ENCODE assay signal across 10 cellular contexts in the genomic region with DNA sequence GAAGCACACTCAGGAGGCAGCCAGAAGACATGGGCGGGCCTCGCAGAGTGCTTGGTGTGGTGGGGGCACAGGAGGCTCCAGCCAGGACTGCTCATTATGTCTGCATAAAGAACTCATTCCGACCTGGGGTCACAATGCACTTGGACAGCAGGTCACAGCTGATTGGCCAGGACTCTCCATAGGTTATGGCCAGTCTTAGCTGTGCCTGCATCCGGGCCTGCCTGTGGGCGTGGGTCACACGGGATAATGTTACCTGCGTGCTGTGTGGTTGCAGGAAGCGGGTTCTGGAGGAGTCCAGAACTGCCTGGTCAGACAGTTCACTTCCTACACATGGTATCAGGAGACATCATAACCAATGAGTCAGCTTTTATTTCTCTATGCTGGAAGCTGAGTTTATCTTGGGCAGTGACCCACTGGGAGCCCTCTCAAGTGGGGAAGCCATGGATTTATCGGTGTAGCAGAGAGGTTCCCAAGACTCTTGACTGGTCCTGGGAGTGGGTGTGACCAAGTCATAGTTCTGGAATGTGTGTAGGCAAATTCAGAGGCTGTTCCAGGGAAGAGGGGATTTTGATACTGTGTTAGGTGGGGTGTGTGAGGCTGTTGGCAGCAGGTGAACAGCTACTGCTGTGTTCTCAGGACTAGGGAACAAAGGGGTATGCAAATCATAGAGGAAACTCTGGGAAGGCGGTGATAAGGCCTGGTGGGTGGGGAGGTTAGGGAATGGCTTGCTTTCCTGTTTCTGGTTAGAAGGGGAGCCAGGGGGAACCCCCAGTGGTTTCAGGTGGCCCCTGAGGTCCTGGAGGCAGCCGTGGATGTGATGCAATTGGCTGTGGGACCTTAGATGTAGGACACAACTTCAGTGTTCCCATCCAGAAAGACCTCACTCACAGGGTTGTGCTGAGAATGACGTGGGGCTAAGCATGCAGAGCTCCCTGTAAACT. TPM values are rescaled to one million over a fixed set of nuclear protein-coding genes. Genes with fewer than 3 reads are reported as not detected.
A peak's percentile ranks its signal among the peaks of the same experiment; 100 is the strongest.
DNase-seq lines count a peak whose midpoint lies in the region; TF ChIP-seq lines count a peak whose summit lies in the region.
"Had no signal": no experiment of that assay in that cellular context is flagged by ENCODE, and none has a peak within 500 bp of the region (broad histone marks: within the 10 kb centered on the region; RNA-seq: fewer than 3 reads in every experiment).

No MANE protein-coding gene starts in this region.

- H3K4me1 Mint-ChIP-seq in activated T-cell treated with anti-CD3 and anti-CD28 coated beads, Interleukin-2, amount 50 U/mL, for 24 hours (ENCODE audit: low read depth), result peaks cover 19% of the 10 kb centered on the region
- peaks cover 17% of the 10 kb centered on the region for H3K4me1 Mint-ChIP-seq in activated naive CD8-positive, alpha-beta T cell treated with anti-CD3 and anti-CD28 coated beads for 36 hours

- no peak overlapping the region for H3K4me3 ChIP-seq in suprapubic skin
- H3K4me3 ChIP-seq: SK-N-MC had no signal

- TF ChIP-seq CTCF in suprapubic skin (IDR thresholded peaks at IDR 0.05), result no peak

- H3K9me3 ChIP-seq in suprapubic skin, result no peaks in the 10 kb centered on the region

- DNase-seq in activated T-cell treated with anti-CD3 and anti-CD28 coated beads, Interleukin-2, amount 50 U/mL, for 24 hours, result no peak
- DNase-seq in activated T-cell treated with anti-CD3 and anti-CD28 coated beads for 4 hours (no peak), iris pigment epithelial cell (ENCODE audit: low read depth) (peak; percentile 80), suprapubic skin (ENCODE audit: low spot score in 2 of 2) (peak in 1 of 2 donors; percentile 54), cerebellar nuclear complex (lab: John Stamatoyannopoulos, UW) (no peak), T1000 (lab: John Stamatoyannopoulos, UW) (no peak), D341Med (ENCODE audit: low spot score) (no peak)
- DNase-seq in activated naive CD8-positive, alpha-beta T cell treated with anti-CD3 and anti-CD28 coated beads for 36 hours, result peak; percentile 20

- no peaks in the 10 kb centered on the region for H3K36me3 Mint-ChIP-seq in activated T-cell treated with anti-CD3 and anti-CD28 coated beads, Interleukin-2, amount 50 U/mL, for 24 hours (ENCODE audit: low read depth)
- H3K36me3 Mint-ChIP-seq in activated naive CD8-positive, alpha-beta T cell treated with anti-CD3 and anti-CD28 coated beads for 36 hours, result no peaks in the 10 kb centered on the region

- H3K9me3 Mint-ChIP-seq in activated T-cell treated with anti-CD3 and anti-CD28 coated beads, Interleukin-2, amount 50 U/mL, for 24 hours, result no peaks in the 10 kb centered on the region
- no peaks in the 10 kb centered on the region for H3K9me3 Mint-ChIP-seq in activated naive CD8-positive, alpha-beta T cell treated with anti-CD3 and anti-CD28 coated beads for 36 hours

- TF ChIP-seq EP300 in suprapubic skin (IDR thresholded peaks at IDR 0.05), result no peak

- no peaks in the 10 kb centered on the region for H3K27me3 ChIP-seq in suprapubic skin

- H3K27ac Mint-ChIP-seq in activated T-cell treated with anti-CD3 and anti-CD28 coated beads, Interleukin-2, amount 50 U/mL, for 24 hours, result peak overlapping the region; percentile 45
- peak overlapping the region; percentile 30 for H3K27ac Mint-ChIP-seq in activated naive CD8-positive, alpha-beta T cell treated with anti-CD3 and anti-CD28 coated beads for 36 hours
- H3K27ac Mint-ChIP-seq: B cell had no signal

- 56% methylated on average over 5 of the region's 12 CpGs for WGBS in suprapubic skin

- no peak for TF ChIP-seq POLR2A in suprapubic skin (IDR thresholded peaks at IDR 0.05)

- H3K27me3 Mint-ChIP-seq in activated T-cell treated with anti-CD3 and anti-CD28 coated beads, Interleukin-2, amount 50 U/mL, for 24 hours, result no peaks in the 10 kb centered on the region
- H3K27me3 Mint-ChIP-seq in activated naive CD8-positive, alpha-beta T cell treated with anti-CD3 and anti-CD28 coated beads for 36 hours, result no peaks in the 10 kb centered on the region
- H3K27me3 Mint-ChIP-seq: B cell had no signal

- H3K4me1 ChIP-seq in suprapubic skin, result peaks cover 39% of the 10 kb centered on the region

- H3K27ac ChIP-seq in suprapubic skin, result peak overlapping the region; percentile 74
- H3K27ac ChIP-seq: SK-N-MC had no signal

- peaks cover 25% of the 10 kb centered on the region for H3K36me3 ChIP-seq in suprapubic skin

- no peak overlapping the region for H3K4me3 Mint-ChIP-seq in activated T-cell treated with anti-CD3 and anti-CD28 coated beads, Interleukin-2, amount 50 U/mL, for 24 hours
- peak overlapping the region; percentile 8 for H3K4me3 Mint-ChIP-seq in activated naive CD8-positive, alpha-beta T cell treated with anti-CD3 and anti-CD28 coated beads for 36 hours
- H3K4me3 Mint-ChIP-seq: B cell had no signal

RNA-seq across cellular contexts. Expression of a gene that starts 51.3 kb away (rescaled TPM):
- total RNA-seq in activated naive CD8-positive, alpha-beta T cell treated with anti-CD3 and anti-CD28 coated beads for 36 hours, result 1 to 10 TPM; 1.4 to 2.3 TPM
- 10 to 100 TPM; 45.4 to 75.3 (median 65.3) TPM for total RNA-seq in suprapubic skin

Comparison
In these comparisons a context has a peak if more than half of its experiments do, and no peak if none do; other contexts are left out.
1. DNase-seq: peak in activated naive CD8-positive, alpha-beta T cell treated with anti-CD3 and anti-CD28 coated beads for 36 hours (single experiment) and iris pigment epithelial cell (single experiment); none in activated T-cell treated with anti-CD3 and anti-CD28 coated beads, Interleukin-2, amount 50 U/mL, for 24 hours (single experiment), activated T-cell treated with anti-CD3 and anti-CD28 coated beads for 4 hours (single experiment), cerebellar nuclear complex (0 of 2), T1000 (single experiment) and D341Med (single experiment).
2. RNA of a gene that starts 51.3 kb away (total RNA-seq): 45.4 to 75.3 TPM in suprapubic skin; 1.4 to 2.3 TPM in activated naive CD8-positive, alpha-beta T cell treated with anti-CD3 and anti-CD28 coated beads for 36 hours; every median in the first group is over 10 times any median in the second.